Comparison of ENCODE assay signal across 29 cellular contexts in genomic region chr4:151455212-151455611, GRCh38. TPM values are rescaled to one million over a fixed set of nuclear protein-coding genes. Genes with fewer than 3 reads are reported as not detected.
DNase-seq lines count a peak whose midpoint lies in the region; ATAC-seq and TF ChIP-seq lines count a peak whose summit lies in the region.
"Had no signal": no experiment of that assay in that cellular context is flagged by ENCODE, and none has a peak within 500 bp of the region (broad histone marks: within the 10 kb centered on the region; RNA-seq: fewer than 3 reads in every experiment).

No MANE protein-coding gene starts in this region.

- DNase-seq in AG04450 (ENCODE audit: low read depth, low spot score) (no peak), body of pancreas (peak in 1 of 4 donors; percentile 10), nephron progenitor cell (no peak), NCI-H146 (lab: John Stamatoyannopoulos, UW) (no peak), ACHN (no peak)
- no peak for DNase-seq in activated effector memory CD4-positive, alpha-beta T cell treated with anti-CD3 and anti-CD28 coated beads, Interleukin-2, amount 50 U/mL, for 16 hours
- DNase-seq: activated CD4-positive, alpha-beta T cell treated with anti-CD3 and anti-CD28 coated beads, Interleukin-2, amount 50 U/mL, for 48 hours; activated T-cell treated with anti-CD3 and anti-CD28 coated beads, Interleukin-2, amount 50 U/mL, for 48 hours; BE2C; CD8-positive, alpha-beta memory T cell; foreskin fibroblast; GM23248; heart left ventricle; kidney glomerular epithelial cell; MV-4-11; OCI-M1; stimulated activated CD4-positive, alpha-beta T cell treated with anti-CD3 and anti-CD28 coated beads, Interleukin-1b, Interleukin-23, amount 100 ng/mL, for 48 hours; testis had no signal

- CTCF ChIA-PET in AG04450 (lab: Charles Lee): no interaction called here

- ATAC-seq in body of pancreas: peak; percentile 49
- no peak for ATAC-seq in HG02938 (IDR thresholded peaks at IDR 0.05; ENCODE audit: unreplicated experiment)
- ATAC-seq: esophagus mucosa; natural killer cell treated with Interleukin-12 subunit alpha and Interleukin-12 subunit beta and Interleukin-15 and Interleukin-18, amount 100 ng/mL, for 72 hours had no signal

- peaks cover 3% of the 10 kb centered on the region for H3K27me3 Mint-ChIP-seq in nephron progenitor cell (ENCODE audit: low read depth, poor library complexity)

- H3K4me1 ChIP-seq in HUES48 (ENCODE audit: control insufficient read depth, insufficient read depth, low read length) (peaks cover 37% of the 10 kb centered on the region), body of pancreas (peaks cover 72% of the 10 kb centered on the region)
- H3K4me1 ChIP-seq: testis had no signal

- TF ChIP-seq CTCF in AG04450 (IDR thresholded peaks at IDR 0.05; ENCODE audit: low read depth, low read length) (no peak), body of pancreas (IDR thresholded peaks at IDR 0.05) (no peak), nephron progenitor cell (IDR thresholded peaks at IDR 0.05) (no peak)

- H3K27me3 ChIP-seq in AG04450 (ENCODE audit: control insufficient read depth, insufficient read depth, low read length) (peaks cover 18% of the 10 kb centered on the region), HUES48 (ENCODE audit: control insufficient read depth, insufficient read depth, low read length) (no peaks in the 10 kb centered on the region), body of pancreas (no peaks in the 10 kb centered on the region)
- H3K27me3 ChIP-seq: BE2C, heart left ventricle, testis had no signal

- in situ Hi-C loops in ACHN (cut with HindIII; ENCODE audit: low pct_ligation_motif_present, low pct_unique_long_range_greater_than_20kb, low sequenced_read_pairs): no loop called here

- POLR2A ChIA-PET in AG04450 (lab: Yijun Ruan, JAX): no interaction called here

- H3K4me1 Mint-ChIP-seq in nephron progenitor cell: peaks cover 30% of the 10 kb centered on the region
- H3K4me1 Mint-ChIP-seq: CD8-positive, alpha-beta memory T cell; central memory CD8-positive, alpha-beta T cell had no signal

- H3K36me3 ChIP-seq in HUES48 (ENCODE audit: control insufficient read depth, insufficient read depth, low read length) (no peaks in the 10 kb centered on the region), body of pancreas (replicated peaks in 1 of 2; ENCODE audit: insufficient read depth in 1 of 2, low read depth in 2 of 2) (no peaks in the 10 kb centered on the region)
- H3K36me3 ChIP-seq: BE2C, heart left ventricle had no signal

- no peak overlapping the region for H3K9ac ChIP-seq in HUES48 (ENCODE audit: low read depth, low read length)
- H3K9ac ChIP-seq: GM23248 had no signal

- H3K9me3 Mint-ChIP-seq in nephron progenitor cell: peaks cover 3% of the 10 kb centered on the region
- H3K9me3 Mint-ChIP-seq: CD8-positive, alpha-beta memory T cell; central memory CD8-positive, alpha-beta T cell; dendritic cell treated with granulocyte-macrophage colony-stimulating factor and Interleukin-4, amounts not matched to agents 40 ng/mL and 50 ng/mL, for 4 days; natural killer cell treated with Interleukin-12 subunit alpha and Interleukin-12 subunit beta and Interleukin-15 and Interleukin-18, amount 100 ng/mL, for 72 hours; stimulated activated naive CD8-positive, alpha-beta T cell treated with anti-CD3 and anti-CD28 coated beads, Interleukin-15, Interleukin-2, amounts not matched to agents 100 ng/mL and 50 ng/mL, for 24 hours had no signal

- H3K9me3 ChIP-seq in AG04450 (ENCODE audit: control insufficient read depth, insufficient read depth, low read length): no peaks in the 10 kb centered on the region
- no peaks in the 10 kb centered on the region for H3K9me3 ChIP-seq in HUES48 (ENCODE audit: control insufficient read depth, insufficient read depth, low read length)
- H3K9me3 ChIP-seq in body of pancreas: no peaks in the 10 kb centered on the region
- H3K9me3 ChIP-seq: BE2C, heart left ventricle, testis had no signal

- H3K4me3 Mint-ChIP-seq in nephron progenitor cell: no peak overlapping the region
- H3K4me3 Mint-ChIP-seq: CD8-positive, alpha-beta memory T cell; central memory CD8-positive, alpha-beta T cell; dendritic cell treated with granulocyte-macrophage colony-stimulating factor and Interleukin-4, amounts not matched to agents 40 ng/mL and 50 ng/mL, for 4 days; natural killer cell treated with Interleukin-12 subunit alpha and Interleukin-12 subunit beta and Interleukin-15 and Interleukin-18, amount 100 ng/mL, for 72 hours; stimulated activated naive CD8-positive, alpha-beta T cell treated with anti-CD3 and anti-CD28 coated beads, Interleukin-15, Interleukin-2, amounts not matched to agents 100 ng/mL and 50 ng/mL, for 24 hours had no signal

- 36 to 55% methylated on average over 1 of the region's 1 CpG for WGBS in body of pancreas, 2 donors

- peaks cover 12% of the 10 kb centered on the region for H3K36me3 Mint-ChIP-seq in nephron progenitor cell (ENCODE audit: low read depth)
- H3K36me3 Mint-ChIP-seq: CD8-positive, alpha-beta memory T cell; natural killer cell treated with Interleukin-12 subunit alpha and Interleukin-12 subunit beta and Interleukin-15 and Interleukin-18, amount 100 ng/mL, for 72 hours had no signal

- TF ChIP-seq POLR2A in body of pancreas (IDR thresholded peaks at IDR 0.05): no peak

- H3K4me3 ChIP-seq in AG04450 (ENCODE audit: low read depth, low read length) (no peak overlapping the region), HUES48 (ENCODE audit: low read depth, low read length) (no peak overlapping the region), body of pancreas (no peak overlapping the region)
- H3K4me3 ChIP-seq: GM23248, heart left ventricle, lung, SK-N-MC, smooth muscle cell, testis had no signal

- peak overlapping the region; percentile 42 for H3K27ac Mint-ChIP-seq in nephron progenitor cell
- H3K27ac Mint-ChIP-seq: CD8-positive, alpha-beta memory T cell; dendritic cell treated with granulocyte-macrophage colony-stimulating factor and Interleukin-4, amounts not matched to agents 40 ng/mL and 50 ng/mL, for 4 days; natural killer cell treated with Interleukin-12 subunit alpha and Interleukin-12 subunit beta and Interleukin-15 and Interleukin-18, amount 100 ng/mL, for 72 hours; stimulated activated naive CD8-positive, alpha-beta T cell treated with anti-CD3 and anti-CD28 coated beads, Interleukin-15, Interleukin-2, amounts not matched to agents 100 ng/mL and 50 ng/mL, for 24 hours had no signal

- H3K27ac ChIP-seq in AG04450 (ENCODE audit: low read depth, low read length): peak overlapping the region; percentile 21
- peak overlapping the region; percentile 13 for H3K27ac ChIP-seq in HUES48 (ENCODE audit: low read depth, low read length)
- peak overlapping the region; percentile 78 to 84 (median 80) for H3K27ac ChIP-seq in body of pancreas
- H3K27ac ChIP-seq: GM23248, heart left ventricle, SK-N-MC, testis had no signal

- intact Hi-C loops in body of pancreas (cut with DNase I): no loop called here

RNA-seq across cellular contexts. Expression of gene FHIP1A, which starts 46.2 kb away (rescaled TPM):
- 0.06 TPM in 1 of 2 replicates, not detected in the other for polyA plus RNA-seq in AG04450 (2011; rRNA removed)
- 0.23 and 0.61 TPM in 2 replicates for polyA minus RNA-seq in AG04450 (2011; rRNA and poly(A)+ RNA removed)
- total RNA-seq in body of pancreas: 10 to 100 TPM; 20.8 to 23.7 TPM
- total RNA-seq: T-helper 1 cell treated with Interleukin-12 subunit alpha and Interleukin-12 subunit beta and Interleukin-4 antibody, amounts not matched to agents 30 ng/mL and 1 ng/mL, for 36 hours had no signal
- polyA plus RNA-seq: CD8-positive, alpha-beta memory T cell; GM23248 had no signal

Comparison
In these comparisons a context has a peak if more than half of its experiments do, and no peak if none do; other contexts are left out.
1. H3K27ac ChIP-seq: peak in every context shown above with its lines; median percentile 80 in body of pancreas; 21 in AG04450; 13 in HUES48.